Comparison of ENCODE assay signal across 14 cellular contexts in the genomic region with DNA sequence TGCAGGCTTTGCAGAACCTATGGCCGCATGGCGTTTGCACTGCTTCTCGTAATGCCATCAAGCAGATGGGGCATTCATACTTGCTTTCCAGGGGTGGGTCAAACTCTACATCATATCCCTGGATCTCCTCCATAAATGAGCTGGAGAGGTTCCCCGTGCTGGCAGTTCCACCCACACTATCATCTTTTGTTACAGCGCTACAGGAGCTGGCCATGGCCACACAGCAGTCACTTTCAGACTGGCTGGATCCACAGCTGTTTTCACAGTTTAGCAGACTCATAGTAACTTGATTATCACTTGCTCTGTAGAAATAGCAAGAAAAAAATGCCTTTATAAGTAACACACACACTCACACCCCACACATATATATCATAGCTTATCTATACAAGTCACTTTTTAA. TPM values are rescaled to one million over a fixed set of nuclear protein-coding genes. Genes with fewer than 3 reads are reported as not detected.
DNase-seq lines count a peak whose midpoint lies in the region; ATAC-seq and TF ChIP-seq lines count a peak whose summit lies in the region.
"Had no signal": no experiment of that assay in that cellular context is flagged by ENCODE, and none has a peak within 500 bp of the region (broad histone marks: within the 10 kb centered on the region; RNA-seq: fewer than 3 reads in every experiment).

No MANE protein-coding gene starts in this region.

- H3K36me3 Mint-ChIP-seq in nephron progenitor cell (ENCODE audit: low read depth) = peaks cover 25% of the 10 kb centered on the region

- peaks cover 0 to 13% of the 10 kb centered on the region in 2 experiments; a peak in 2 of 4 replicates for H3K4me1 ChIP-seq in HCT116 (ENCODE audit: control insufficient read depth in 1 of 2, insufficient read depth in 2 of 2, low read length in 2 of 2)
- H3K4me1 ChIP-seq in ascending aorta = peaks cover 6 to 25% of the 10 kb centered on the region in 2 donors
- H3K4me1 ChIP-seq in gastrocnemius medialis = peaks cover 31 to 39% of the 10 kb centered on the region in 2 donors
- no peaks in the 10 kb centered on the region for H3K4me1 ChIP-seq in thyroid gland

- H3K9me3 ChIP-seq in HCT116 (ENCODE audit: control insufficient read depth in 1 of 2, insufficient read depth in 1 of 2, low read depth in 1 of 2, low read length in 2 of 2) = no peaks in the 10 kb centered on the region
- H3K9me3 ChIP-seq in ascending aorta = no peaks in the 10 kb centered on the region
- no peaks in the 10 kb centered on the region for H3K9me3 ChIP-seq in gastrocnemius medialis
- no peaks in the 10 kb centered on the region for H3K9me3 ChIP-seq in thyroid gland
- H3K9me3 ChIP-seq: neutrophil, thoracic aorta had no signal

- no peak overlapping the region for H3K27ac Mint-ChIP-seq in nephron progenitor cell

- POLR2A ChIA-PET in HCT116 (lab: Charles Lee) = interaction anchor here (0.6 kb wide), 1 partner anchor 9 kb away, joined by 3 read pairs; a partner anchor contains a TSS

- no peak for TF ChIP-seq POLR2A in HCT116 (IDR thresholded peaks at IDR 0.05; ENCODE audit: borderline replicate concordance, extremely low read depth, insufficient read depth, insufficient read length)
- TF ChIP-seq POLR2A in gastrocnemius medialis (IDR thresholded peaks at IDR 0.05) = no peak
- no peak for TF ChIP-seq POLR2A in thyroid gland (IDR thresholded peaks at IDR 0.05)

- in situ Hi-C loops in gastrocnemius medialis (cut with MboI; ENCODE audit: low sequenced_read_pairs in 4 of 4) = loop anchor here in 1 of 4 donors (25.0 kb wide), 1 partner anchor 214 kb away; a partner anchor contains a TSS

- H3K4me2 ChIP-seq in HCT116 (ENCODE audit: low read length) = 0 out of 2 replicates have a peak overlapping the region, but pooled peaks have one; percentile 29
- H3K4me2 ChIP-seq: KMS-11 had no signal

- no peak overlapping the region for H2AFZ ChIP-seq in HCT116 (ENCODE audit: low read depth, low read length, poor library complexity, severe bottlenecking)

- no peak overlapping the region for H3K9ac ChIP-seq in HCT116 (ENCODE audit: low read length)
- H3K9ac ChIP-seq: KMS-11 had no signal

- no TSS peak for BruUV-seq in HCT116 (replicated peaks; lab: Mats Ljungman, UMichigan)

- CTCF ChIA-PET in HCT116 (lab: Charles Lee) = interaction anchor here (4.0 kb wide), 1 partner anchor 9 kb away, joined by 27 read pairs; no protein-coding TSS in a partner anchor

- no peaks in the 10 kb centered on the region for H4K20me1 ChIP-seq in HCT116 (ENCODE audit: insufficient read depth)

- H3K4me3 ChIP-seq in HCT116 (replicated peaks in 1 of 2; ENCODE audit: low read depth in 1 of 2, low read length in 2 of 2) (no peak overlapping the region), ascending aorta (no peak overlapping the region), gastrocnemius medialis (no peak overlapping the region), thyroid gland (replicated peaks in 1 of 3) (no peak overlapping the region)
- H3K4me3 ChIP-seq: thoracic aorta had no signal

- H3K79me2 ChIP-seq in HCT116 (ENCODE audit: insufficient read depth, low read length) = peaks cover 12% of the 10 kb centered on the region; the same call in 1 of the 2 replicates

- no peaks in the 10 kb centered on the region for H3K9me3 Mint-ChIP-seq in nephron progenitor cell

- WGBS in thyroid gland, 2 donors = 91 to 92% methylated on average over 5 of the region's 5 CpGs

- H3K9me2 ChIP-seq in HCT116 (ENCODE audit: insufficient read depth) = no peaks in the 10 kb centered on the region

- no peak overlapping the region for H3K27ac ChIP-seq in HCT116 (ENCODE audit: low read depth, low read length)
- peak overlapping the region; percentile 70 to 75 for H3K27ac ChIP-seq in ascending aorta
- peak overlapping the region; percentile 66 to 84 (median 80) for H3K27ac ChIP-seq in gastrocnemius medialis
- no peak overlapping the region for H3K27ac ChIP-seq in thyroid gland
- H3K27ac ChIP-seq: C4-2B, neutrophil had no signal

- peaks cover 3 to 10% of the 10 kb centered on the region in 2 experiments; a peak in 1 of 4 replicates for H3K36me3 ChIP-seq in HCT116 (ENCODE audit: control insufficient read depth in 1 of 2, insufficient read depth in 2 of 2, low read length in 2 of 2)
- peaks cover 22 to 35% of the 10 kb centered on the region in 2 donors for H3K36me3 ChIP-seq in ascending aorta
- H3K36me3 ChIP-seq in gastrocnemius medialis = peaks cover 0 to 22% of the 10 kb centered on the region in 2 donors
- H3K36me3 ChIP-seq in thyroid gland = peaks cover 20 to 35% of the 10 kb centered on the region in 2 donors

- DNase-seq in HCT116 (ENCODE audit: low read depth, low spot score) = no peak
- no peak for DNase-seq in ascending aorta (ENCODE audit: low spot score in 2 of 2)
- peak; percentile 53 for DNase-seq in inferior parietal cortex (ENCODE audit: extremely low spot score)
- peak in 1 of 2 donors; percentile 48 for DNase-seq in gastrocnemius medialis
- DNase-seq in thyroid gland = no peak
- no peak for DNase-seq in nephron progenitor cell
- DNase-seq: H7, NCI-H1436 treated with DMSO at 0.1 percent for 48 hours had no signal

- peaks cover 3% of the 10 kb centered on the region for H3K27me3 Mint-ChIP-seq in nephron progenitor cell (ENCODE audit: low read depth, poor library complexity)

- no peak for ATAC-seq in HCT116
- peak; percentile 53 to 82 for ATAC-seq in gastrocnemius medialis
- no peak for ATAC-seq in HG02642 (IDR thresholded peaks at IDR 0.05; ENCODE audit: poor library complexity, unreplicated experiment)
- no peak for ATAC-seq in GM19452 (IDR thresholded peaks at IDR 0.05; ENCODE audit: unreplicated experiment)

- H3K4me3 Mint-ChIP-seq in nephron progenitor cell = no peak overlapping the region

- RAD21 ChIA-PET in HCT116 (lab: Charles Lee; ENCODE audit: low non-redundant PET in 1 of 2, low total read pairs in 2 of 2, uncharacterized antibody in 2 of 2, unreplicated experiment in 2 of 2) = no interaction called here

- no peak for TF ChIP-seq CTCF in HCT116 (IDR thresholded peaks at IDR 0.05 in 2 of 3, conservative IDR thresholded peaks at IDR 0.05 in 1 of 3; ENCODE audit: borderline replicate concordance in 1 of 3, insufficient read depth in 1 of 3, low read depth in 2 of 3, low read length in 2 of 3)
- no peak for TF ChIP-seq CTCF in ascending aorta (IDR thresholded peaks at IDR 0.05)
- no peak for TF ChIP-seq CTCF in gastrocnemius medialis (IDR thresholded peaks at IDR 0.05 in 4 of 5, conservative IDR thresholded peaks at IDR 0.05 in 1 of 5)
- TF ChIP-seq CTCF in thyroid gland (IDR thresholded peaks at IDR 0.05) = no peak
- no peak for TF ChIP-seq CTCF in nephron progenitor cell (IDR thresholded peaks at IDR 0.05)

- H3K4me1 Mint-ChIP-seq in nephron progenitor cell = no peaks in the 10 kb centered on the region

- H3K27me3 ChIP-seq in HCT116 (ENCODE audit: insufficient read depth, low read length) (no peaks in the 10 kb centered on the region), ascending aorta (no peaks in the 10 kb centered on the region), gastrocnemius medialis (no peaks in the 10 kb centered on the region), thyroid gland (no peaks in the 10 kb centered on the region)
- H3K27me3 ChIP-seq: neutrophil had no signal

- TF ChIP-seq RAD21 in HCT116 (IDR thresholded peaks at IDR 0.05; ENCODE audit: low read depth) = no peak

- intact Hi-C loops in HCT116 (cut with micrococcal nuclease) = no loop called here
- intact Hi-C loops in ascending aorta (cut with DNase I) = loop anchor here (5.0 kb wide), 2 partner anchors 44 to 214 kb away; a partner anchor contains a TSS
- intact Hi-C loops in gastrocnemius medialis (cut with DNase I; ENCODE audit: low total_unique reads) = no loop called here
- intact Hi-C loops in thyroid gland (cut with DNase I) = no loop called here

TF ChIP-seq in HCT116, 20 proteins besides CTCF, POLR2A, EP300 and RAD21 (continues in another document):
- TF ChIP-seq, protein P1, sequence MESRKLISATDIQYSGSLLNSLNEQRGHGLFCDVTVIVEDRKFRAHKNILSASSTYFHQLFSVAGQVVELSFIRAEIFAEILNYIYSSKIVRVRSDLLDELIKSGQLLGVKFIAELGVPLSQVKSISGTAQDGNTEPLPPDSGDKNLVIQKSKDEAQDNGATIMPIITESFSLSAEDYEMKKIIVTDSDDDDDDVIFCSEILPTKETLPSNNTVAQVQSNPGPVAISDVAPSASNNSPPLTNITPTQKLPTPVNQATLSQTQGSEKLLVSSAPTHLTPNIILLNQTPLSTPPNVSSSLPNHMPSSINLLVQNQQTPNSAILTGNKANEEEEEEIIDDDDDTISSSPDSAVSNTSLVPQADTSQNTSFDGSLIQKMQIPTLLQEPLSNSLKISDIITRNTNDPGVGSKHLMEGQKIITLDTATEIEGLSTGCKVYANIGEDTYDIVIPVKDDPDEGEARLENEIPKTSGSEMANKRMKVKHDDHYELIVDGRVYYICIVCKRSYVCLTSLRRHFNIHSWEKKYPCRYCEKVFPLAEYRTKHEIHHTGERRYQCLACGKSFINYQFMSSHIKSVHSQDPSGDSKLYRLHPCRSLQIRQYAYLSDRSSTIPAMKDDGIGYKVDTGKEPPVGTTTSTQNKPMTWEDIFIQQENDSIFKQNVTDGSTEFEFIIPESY (IDR thresholded peaks at IDR 0.05; ENCODE audit: extremely low read depth, insufficient replicate concordance, low read length) = no peak
- TF ChIP-seq ELF1 (IDR thresholded peaks at IDR 0.05; ENCODE audit: borderline replicate concordance, low read depth) (no peak), SIN3A (IDR thresholded peaks at IDR 0.05; ENCODE audit: low read depth) (no peak), JUND (IDR thresholded peaks at IDR 0.05) (no peak), EZH2phosphoT487 (IDR thresholded peaks at IDR 0.05; ENCODE audit: borderline replicate concordance) (no peak), ZNF274 (IDR thresholded peaks at IDR 0.05; ENCODE audit: low read depth, low read length) (no peak), CEBPB (IDR thresholded peaks at IDR 0.05; ENCODE audit: low read depth) (no peak), POLR2AphosphoS5 (IDR thresholded peaks at IDR 0.05; ENCODE audit: low read depth, low read length) (no peak), FOSL1 (IDR thresholded peaks at IDR 0.05; ENCODE audit: low read depth) (no peak), YY1 (IDR thresholded peaks at IDR 0.05; ENCODE audit: extremely low read depth, insufficient replicate concordance, low read depth, low read length) (no peak), SP1 (IDR thresholded peaks at IDR 0.05; ENCODE audit: low read depth) (no peak)
- TF ChIP-seq, protein P2, sequence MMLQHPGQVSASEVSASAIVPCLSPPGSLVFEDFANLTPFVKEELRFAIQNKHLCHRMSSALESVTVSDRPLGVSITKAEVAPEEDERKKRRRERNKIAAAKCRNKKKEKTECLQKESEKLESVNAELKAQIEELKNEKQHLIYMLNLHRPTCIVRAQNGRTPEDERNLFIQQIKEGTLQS (IDR thresholded peaks at IDR 0.05) = no peak
- TF ChIP-seq, protein P3, sequence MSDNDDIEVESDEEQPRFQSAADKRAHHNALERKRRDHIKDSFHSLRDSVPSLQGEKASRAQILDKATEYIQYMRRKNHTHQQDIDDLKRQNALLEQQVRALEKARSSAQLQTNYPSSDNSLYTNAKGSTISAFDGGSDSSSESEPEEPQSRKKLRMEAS (IDR thresholded peaks at IDR 0.05) = no peak

RNA-seq across cellular contexts. Expression of a gene that starts 8.8 kb away (rescaled TPM):
- total RNA-seq in HCT116 (2021; ENCODE audit: unreplicated experiment) = 9.3 TPM
- polyA plus RNA-seq in HCT116 (2012) = 4.5 and 4.6 TPM in 2 replicates
- total RNA-seq in ascending aorta = 4.8 TPM
- total RNA-seq in gastrocnemius medialis = 10 to 100 TPM in 3 of 4 donors, 1 to 10 TPM in 1; 9.8 to 14.4 (median 11.3) TPM
- total RNA-seq in thyroid gland = 10 to 100 TPM; 16.0 to 30.5 (median 20.9) TPM

Comparison
In these comparisons a context has a peak if more than half of its experiments do, and no peak if none do; other contexts are left out.
1. ATAC-seq: peak in gastrocnemius medialis (2 of 2); none in HCT116 (single experiment), HG02642 (single experiment) and GM19452 (single experiment).
2. H3K27ac ChIP-seq: peak in ascending aorta (2 of 2) and gastrocnemius medialis (4 of 4); none in HCT116 (single experiment) and thyroid gland (0 of 3).